In genomic region chr12:49868952-49869815, GRCh38 we compare ENCODE assay signal across 8 cellular contexts. TPM values are rescaled to one million over a fixed set of nuclear protein-coding genes. Genes with fewer than 3 reads are reported as not detected.
DNase-seq lines count a peak whose midpoint lies in the region; ATAC-seq and TF ChIP-seq lines count a peak whose summit lies in the region.

No MANE protein-coding gene starts in this region.

- no peak for TF ChIP-seq CTCF in dorsolateral prefrontal cortex (IDR thresholded peaks at IDR 0.05 in 54 of 56, conservative IDR thresholded peaks at IDR 0.05 in 2 of 56; ENCODE audit: low read depth in 1 of 56, partially characterized antibody in 56 of 56)
- TF ChIP-seq CTCF in GM13976 (IDR thresholded peaks at IDR 0.05; ENCODE audit: borderline replicate concordance, control extremely low read depth, extremely low read depth, insufficient read depth, missing control alignments) = no peak

- H2BK12ac ChIP-seq in mesenchymal stem cell (ENCODE audit: low read length in 2 of 2) = peak overlapping the region; percentile 90 to 96

- H3K9me3 ChIP-seq in mesenchymal stem cell (ENCODE audit: control insufficient read depth, low read length) = no peaks in the 10 kb centered on the region

- H2BK120ac ChIP-seq in mesenchymal stem cell (ENCODE audit: low read depth, low read length) = peak overlapping the region; percentile 81

- no peaks in the 10 kb centered on the region for H3K27me3 ChIP-seq in H7 (ENCODE audit: control insufficient read depth, insufficient read depth, low read length)
- no peaks in the 10 kb centered on the region for H3K27me3 ChIP-seq in dorsolateral prefrontal cortex
- peaks cover 21 to 29% of the 10 kb centered on the region in 2 experiments for H3K27me3 ChIP-seq in mesenchymal stem cell (ENCODE audit: control insufficient read depth in 1 of 2, insufficient read depth in 1 of 2, low read length in 2 of 2)

- no peak overlapping the region for H3K4me2 ChIP-seq in mesenchymal stem cell (ENCODE audit: low read length, poor library complexity, severe bottlenecking)

- no peak overlapping the region for H2BK15ac ChIP-seq in mesenchymal stem cell (ENCODE audit: low read depth, poor library complexity, severe bottlenecking)

- DNase-seq in H7 (peak; percentile 43), NCI-H524 (lab: John Stamatoyannopoulos, UW) (peak; percentile 96), dorsolateral prefrontal cortex (peak; percentile 38 to 82 (median 74)), mesenchymal stem cell (peak; percentile 98), GM13976 (ENCODE audit: low spot score) (no peak)
- DNase-seq in stimulated activated CD4-positive, alpha-beta T cell treated with anti-CD3 and anti-CD28 coated beads, Interleukin-15, amount 100 ng/mL, for 24 hours = no peak

- H3K4me3 ChIP-seq in H7 (ENCODE audit: insufficient read depth, low read depth, low read length) (no peak overlapping the region), dorsolateral prefrontal cortex (no peak overlapping the region), mesenchymal stem cell (ENCODE audit: insufficient read depth in 1 of 2, low read depth in 1 of 2, low read length in 2 of 2) (peak overlapping the region in 1 of 2 experiments; percentile 23)

- peak overlapping the region; percentile 76 for H3K9ac ChIP-seq in mesenchymal stem cell (ENCODE audit: low read length)

- H4K8ac ChIP-seq in mesenchymal stem cell (ENCODE audit: low read length) = peak overlapping the region; percentile 69

- no peak for ATAC-seq in HG02885 (IDR thresholded peaks at IDR 0.05; ENCODE audit: poor library complexity, unreplicated experiment)
- ATAC-seq in GM18873 (IDR thresholded peaks at IDR 0.05; ENCODE audit: low FRiP score, unreplicated experiment) = no peak

- no peak overlapping the region for H2AK5ac ChIP-seq in mesenchymal stem cell (ENCODE audit: low read length, severe bottlenecking)

- H4K91ac ChIP-seq in mesenchymal stem cell (ENCODE audit: low read length) = peak overlapping the region; percentile 88

- H3K23ac ChIP-seq in mesenchymal stem cell (ENCODE audit: low read length in 2 of 2) = no peak overlapping the region

- H3K4me1 ChIP-seq in mesenchymal stem cell (ENCODE audit: control insufficient read depth, insufficient read depth, low read depth, low read length) = peaks cover 12% of the 10 kb centered on the region

- H3K27ac ChIP-seq in dorsolateral prefrontal cortex (peak overlapping the region in 58 of 59 donors; percentile 1 to 95 (median 83)), mesenchymal stem cell (ENCODE audit: low read length, poor library complexity, severe bottlenecking) (no peak overlapping the region)

- 34% methylated on average over 14 of the region's 16 CpGs for WGBS in mesenchymal stem cell

- peak overlapping the region in 1 of 2 experiments; percentile 64 for H3K14ac ChIP-seq in mesenchymal stem cell (ENCODE audit: low read length in 2 of 2)

- intact Hi-C loops in dorsolateral prefrontal cortex (cut with DNase I) = loop anchor here (2.0 to 10.0 kb wide), 6 partner anchors 33 to 306 kb away; partner anchors contain the start of genes FAIM2 (in 2 of the 2), AQP5 (in 1 of the 2) and ASIC1 (in 1 of the 2)

- no peaks in the 10 kb centered on the region for H3K36me3 ChIP-seq in H7 (replicated peaks; ENCODE audit: control insufficient read depth, insufficient read depth, low read length)
- no peaks in the 10 kb centered on the region for H3K36me3 ChIP-seq in mesenchymal stem cell (ENCODE audit: control insufficient read depth in 1 of 2, insufficient read depth in 2 of 2, low read depth in 1 of 2, low read length in 2 of 2)

- no peaks in the 10 kb centered on the region for H3K79me1 ChIP-seq in mesenchymal stem cell (replicated peaks; ENCODE audit: low read length, poor library complexity, severe bottlenecking)

- no peak overlapping the region for H2BK5ac ChIP-seq in mesenchymal stem cell (ENCODE audit: low read depth, low read length, poor library complexity, severe bottlenecking)

- H3K18ac ChIP-seq in mesenchymal stem cell (ENCODE audit: low read depth in 1 of 2, low read length in 2 of 2) = peak overlapping the region; percentile 81 to 91

- H3K4ac ChIP-seq in mesenchymal stem cell (ENCODE audit: low read depth in 1 of 2, low read length in 2 of 2) = peak overlapping the region; percentile 42 to 72

- in situ Hi-C loops in GM13976 (cut with MboI; ENCODE audit: low sequenced_read_pairs, unreplicated experiment) = no loop called here

- H2AFZ ChIP-seq in mesenchymal stem cell (ENCODE audit: low read depth, low read length) = no peak overlapping the region

RNA-seq across cellular contexts. Expression of gene BCDIN3D, which starts 26.3 kb away (rescaled TPM):
- total RNA-seq in H7 (2014; rRNA removed; shearing (Covaris generic)) = 1.4 and 1.6 TPM in 2 replicates
- 1 to 10 TPM; 2.4 to 8.0 (median 4.3) TPM for total RNA-seq in dorsolateral prefrontal cortex
- polyA plus RNA-seq in mesenchymal stem cell (2013, experiment 1 of 2) = 4.1 TPM
- polyA plus RNA-seq in mesenchymal stem cell (2013, experiment 2 of 2) = 4.4 TPM

RNA-seq across cellular contexts. Expression of gene FAIM2, which starts 34.5 kb away (rescaled TPM):
- not detected in 2 replicates for total RNA-seq in H7 (2014; rRNA removed; shearing (Covaris generic))
- total RNA-seq in dorsolateral prefrontal cortex = 1,000 to 10,000 TPM in 2 of 120 experiments, 100 to 1,000 TPM in 118; 390 to 1,056 (median 722) TPM
- 0.30 TPM for polyA plus RNA-seq in mesenchymal stem cell (2013, experiment 1 of 2)
- polyA plus RNA-seq in mesenchymal stem cell (2013, experiment 2 of 2) = 0.27 TPM

RNA-seq across cellular contexts. Expression of gene NCKAP5L, which starts 41.0 kb away (rescaled TPM):
- 20.0 and 22.3 TPM in 2 replicates for total RNA-seq in H7 (2014; rRNA removed; shearing (Covaris generic))
- total RNA-seq in dorsolateral prefrontal cortex = 10 to 100 TPM; 17.3 to 37.7 (median 25.5) TPM
- polyA plus RNA-seq in mesenchymal stem cell (2013, experiment 1 of 2) = 23.5 TPM
- polyA plus RNA-seq in mesenchymal stem cell (2013, experiment 2 of 2) = 22.0 TPM

Comparison
In these comparisons a context has a peak if more than half of its experiments do, and no peak if none do; other contexts are left out.
1. DNase-seq: peak in H7 (single experiment), NCI-H524 (2 of 2), dorsolateral prefrontal cortex (10 of 10) and mesenchymal stem cell (single experiment); none in stimulated activated CD4-positive, alpha-beta T cell treated with anti-CD3 and anti-CD28 coated beads, Interleukin-15, amount 100 ng/mL, for 24 hours (single experiment) and GM13976 (single experiment).
2. RNA of gene FAIM2, which starts 34.5 kb away (total RNA-seq): 390 to 1,056 TPM in dorsolateral prefrontal cortex; not detected in H7; every median in the first group is over 100 times any median in the second.